In the genomic region with DNA sequence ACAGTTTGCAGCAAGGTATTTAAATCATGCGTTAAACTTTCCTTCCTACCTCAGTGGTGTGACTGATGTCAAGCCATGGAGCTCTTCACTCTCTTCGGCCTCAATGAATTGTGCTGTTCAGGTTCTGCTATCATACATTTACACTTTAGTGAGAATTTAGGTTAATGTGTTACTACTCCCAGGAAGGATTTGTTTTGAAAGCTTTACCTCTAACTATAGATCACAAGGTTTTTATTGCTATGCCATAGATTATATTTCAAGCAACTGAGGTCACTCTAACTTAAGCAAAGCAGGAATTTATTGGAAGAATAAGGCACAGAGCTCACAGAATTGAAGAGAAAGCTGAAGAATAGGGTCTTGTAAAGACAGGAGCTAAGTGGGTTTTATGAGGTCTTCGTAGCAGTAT, we compare ENCODE assay signal across 13 cellular contexts. TPM values are rescaled to one million over a fixed set of nuclear protein-coding genes. Genes with fewer than 3 reads are reported as not detected.
DNase-seq lines count a peak whose midpoint lies in the region; ATAC-seq, FAIRE-seq and TF ChIP-seq lines count a peak whose summit lies in the region.
"Had no signal": no experiment of that assay in that cellular context is flagged by ENCODE, and none has a peak within 500 bp of the region (broad histone marks: within the 10 kb centered on the region; RNA-seq: fewer than 3 reads in every experiment).

No MANE protein-coding gene starts in this region.

- H3K4me3 Mint-ChIP-seq in type B pancreatic cell: peak overlapping the region; percentile 64
- H3K4me3 Mint-ChIP-seq in T-helper 2 cell treated with Interferon-gamma antibody and Interleukin-4, amounts not matched to agents 5 μg/mL and 100 μg/mL, for 36 hours: no peak overlapping the region
- H3K4me3 Mint-ChIP-seq: activated CD4-positive, alpha-beta memory T cell treated with anti-CD3 and anti-CD28 coated beads, Interleukin-2, amount 10 ng/mL, durations not matched to agents 7 days and 5 days had no signal

- peaks cover 3% of the 10 kb centered on the region for H3K9me3 Mint-ChIP-seq in type B pancreatic cell
- no peaks in the 10 kb centered on the region for H3K9me3 Mint-ChIP-seq in T-helper 2 cell treated with Interferon-gamma antibody and Interleukin-4, amounts not matched to agents 5 μg/mL and 100 μg/mL, for 36 hours
- H3K9me3 Mint-ChIP-seq: activated CD4-positive, alpha-beta memory T cell treated with anti-CD3 and anti-CD28 coated beads, Interleukin-2, amount 10 ng/mL, durations not matched to agents 7 days and 5 days had no signal

- intact Hi-C loops in heart right ventricle (cut with DNase I): no loop called here
- intact Hi-C loops in Right ventricle myocardium inferior (cut with DNase I): no loop called here

- DNase-seq in heart right ventricle: no peak
- no peak for DNase-seq in Right ventricle myocardium inferior (ENCODE audit: missing footprints)
- no peak for DNase-seq in type B pancreatic cell (ENCODE audit: extremely low spot score, unreplicated experiment)
- no peak for DNase-seq in RCC 7860 (ENCODE audit: low spot score)
- DNase-seq in stimulated activated naive CD8-positive, alpha-beta T cell treated with anti-CD3 and anti-CD28 coated beads, Interleukin-15, Interleukin-2, amounts not matched to agents 100 U/mL and 50 U/mL, for 24 hours: no peak
- DNase-seq in T-helper 2 cell treated with Interferon-gamma antibody and Interleukin-4, amounts not matched to agents 5 μg/mL and 100 μg/mL, for 36 hours (ENCODE audit: low spot score): no peak
- DNase-seq: activated CD4-positive, alpha-beta memory T cell treated with anti-CD3 and anti-CD28 coated beads, Interleukin-2, amount 10 ng/mL, durations not matched to agents 7 days and 5 days; mesenchymal stem cell; NCI-H1436 treated with DMSO at 0.1 percent for 48 hours; stimulated activated CD4-positive, alpha-beta T cell treated with anti-CD3 and anti-CD28 coated beads, Interleukin-2, amount 100 ng/mL, for 24 hours; upper lobe of right lung had no signal

- peak in 1 of 8 donors; percentile 16 for ATAC-seq in heart right ventricle
- ATAC-seq in Right ventricle myocardium inferior: no peak
- peak; percentile 26 for ATAC-seq in HG03103 (IDR thresholded peaks at IDR 0.05; ENCODE audit: low read depth, unreplicated experiment)
- ATAC-seq in stimulated activated naive CD8-positive, alpha-beta T cell treated with anti-CD3 and anti-CD28 coated beads, Interleukin-15, Interleukin-2, amounts not matched to agents 100 U/mL and 50 U/mL, for 24 hours: no peak
- ATAC-seq: upper lobe of right lung had no signal

- H3K4me3 ChIP-seq in heart right ventricle: no peak overlapping the region
- H3K4me3 ChIP-seq: upper lobe of right lung had no signal

- H3K27me3 ChIP-seq in heart right ventricle: no peaks in the 10 kb centered on the region
- H3K27me3 ChIP-seq: upper lobe of right lung had no signal

- H3K9me3 ChIP-seq in heart right ventricle: no peaks in the 10 kb centered on the region
- H3K9me3 ChIP-seq: upper lobe of right lung had no signal

- 82 to 87% methylated on average over 3 of the region's 3 CpGs for WGBS in heart right ventricle, 2 donors

- H3K27ac ChIP-seq in heart right ventricle: peak overlapping the region in 8 of 10 donors; percentile 11 to 64 (median 48)

- peak overlapping the region; percentile 66 for H3K27ac Mint-ChIP-seq in type B pancreatic cell
- no peak overlapping the region for H3K27ac Mint-ChIP-seq in T-helper 2 cell treated with Interferon-gamma antibody and Interleukin-4, amounts not matched to agents 5 μg/mL and 100 μg/mL, for 36 hours
- H3K27ac Mint-ChIP-seq: activated CD4-positive, alpha-beta memory T cell treated with anti-CD3 and anti-CD28 coated beads, Interleukin-2, amount 10 ng/mL, durations not matched to agents 7 days and 5 days had no signal

- H3K27me3 Mint-ChIP-seq in type B pancreatic cell: no peaks in the 10 kb centered on the region
- H3K27me3 Mint-ChIP-seq in T-helper 2 cell treated with Interferon-gamma antibody and Interleukin-4, amounts not matched to agents 5 μg/mL and 100 μg/mL, for 36 hours (ENCODE audit: low read depth): peaks cover 17% of the 10 kb centered on the region

- FAIRE-seq in colon (lab: Jason Lieb, UNC) (peak; percentile 65), RCC 7860 (lab: Jason Lieb, UNC) (no peak)

- peaks cover 37% of the 10 kb centered on the region for H3K4me1 Mint-ChIP-seq in type B pancreatic cell (ENCODE audit: unreplicated experiment)
- H3K4me1 Mint-ChIP-seq in T-helper 2 cell treated with Interferon-gamma antibody and Interleukin-4, amounts not matched to agents 5 μg/mL and 100 μg/mL, for 36 hours (ENCODE audit: low read depth): peaks cover 13% of the 10 kb centered on the region

- no peaks in the 10 kb centered on the region for H3K36me3 Mint-ChIP-seq in type B pancreatic cell
- no peaks in the 10 kb centered on the region for H3K36me3 Mint-ChIP-seq in T-helper 2 cell treated with Interferon-gamma antibody and Interleukin-4, amounts not matched to agents 5 μg/mL and 100 μg/mL, for 36 hours (ENCODE audit: low read depth)

- no peak for TF ChIP-seq CTCF in heart right ventricle (IDR thresholded peaks at IDR 0.05)
- TF ChIP-seq CTCF in type B pancreatic cell (conservative IDR thresholded peaks at IDR 0.05): no peak

- no peaks in the 10 kb centered on the region for H3K36me3 ChIP-seq in heart right ventricle
- H3K36me3 ChIP-seq: upper lobe of right lung had no signal

- peaks cover 0 to 18% (median 13%) of the 10 kb centered on the region in 9 donors for H3K4me1 ChIP-seq in heart right ventricle
- H3K4me1 ChIP-seq: upper lobe of right lung had no signal

RNA-seq across cellular contexts. Expression of gene ADD3, which starts 11.0 kb away (rescaled TPM):
- total RNA-seq in heart right ventricle (100 to 1,000 TPM in 2 of 10 donors, 10 to 100 TPM in 8; 62.5 to 106 (median 89.5) TPM), Right ventricle myocardium inferior (121 TPM), type B pancreatic cell (ENCODE audit: low replicate concordance) (140 and 183 TPM in 2 replicates)
- 10 to 100 TPM; 28.0 to 63.2 TPM for polyA plus RNA-seq in heart right ventricle
